1 cellular context compared by ENCODE assay signal in the genomic region with DNA sequence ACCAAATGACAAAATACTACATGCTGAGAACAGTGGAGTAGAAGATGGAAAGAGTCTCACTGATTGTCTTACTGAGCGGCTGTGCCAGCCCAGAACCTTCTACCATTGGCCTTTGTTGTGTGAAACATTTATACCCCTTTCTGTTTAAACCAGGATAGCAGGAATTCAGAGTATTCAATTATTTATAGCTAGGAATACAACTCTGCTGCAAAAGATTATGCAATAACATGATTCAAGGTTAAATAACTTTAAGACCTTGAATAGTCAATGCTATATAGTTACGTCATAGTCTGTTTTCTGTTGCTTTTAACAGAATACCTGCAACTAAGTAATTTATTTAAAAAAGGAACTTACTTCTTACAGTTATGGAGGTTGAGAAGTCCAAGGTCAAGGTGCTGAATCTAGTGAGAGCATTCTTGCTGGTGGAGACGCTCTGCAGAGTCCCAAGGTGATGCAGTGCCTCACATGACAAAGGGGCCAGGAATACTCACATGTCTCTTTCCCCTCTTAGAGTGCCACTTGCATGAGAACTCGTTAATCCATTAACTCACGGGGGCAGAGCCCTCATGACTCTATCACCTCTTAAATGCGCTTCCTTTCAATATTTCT.
TF ChIP-seq lines count a peak whose summit lies in the region.

No MANE protein-coding gene starts in this region.

TF ChIP-seq in GM23338, 12 proteins besides CTCF, POLR2A, EP300 and RAD21 (continued from another document):
- TF ChIP-seq POLR2AphosphoS5 (IDR thresholded peaks at IDR 0.05; ENCODE audit: low read depth) (no peak), JUNB (IDR thresholded peaks at IDR 0.05; ENCODE audit: unreplicated experiment) (no peak), ZNF114 (CRISPR knock-in tag; IDR thresholded peaks at IDR 0.05) (no peak)
